24 cellular contexts compared by ENCODE assay signal in genomic region chr20:63080811-63081210, GRCh38.
"Had no signal": no experiment of that assay in that cellular context is flagged by ENCODE, and none has a peak within 500 bp of the region (broad histone marks: within the 10 kb centered on the region; RNA-seq: fewer than 3 reads in every experiment).

No MANE protein-coding gene starts in this region.

- H3K4me1 ChIP-seq: esophagus muscularis mucosa, foreskin keratinocyte, gastrocnemius medialis, heart right ventricle had no signal

- DNase-seq: activated CD4-positive, alpha-beta memory T cell treated with anti-CD3 and anti-CD28 coated beads for 36 hours; activated CD4-positive, alpha-beta T cell treated with anti-CD3 and anti-CD28 coated beads for 36 hours; activated CD4-positive, alpha-beta T cell treated with anti-CD3 and anti-CD28 coated beads, Interleukin-2, amount 10 ng/mL, durations not matched to agents 24 days and 14 days; activated CD4-positive, CD25-positive, alpha-beta regulatory T cell; activated CD4-positive, CD25-positive, alpha-beta regulatory T cell treated with anti-CD3 and anti-CD28 coated beads, Interleukin-2, amount 50 U/mL, for 72 hours; activated CD8-positive, alpha-beta memory T cell treated with anti-CD3 and anti-CD28 coated beads, Interleukin-2, amount 10 ng/mL, durations not matched to agents 7 days and 5 days; activated CD8-positive, alpha-beta T cell treated with anti-CD3 and anti-CD28 coated beads, Interleukin-2, amount 10 ng/mL, durations not matched to agents 7 days and 5 days; activated naive CD4-positive, alpha-beta T cell treated with anti-CD3 and anti-CD28 coated beads for 36 hours; activated T-cell treated with anti-CD3 and anti-CD28 coated beads, Interleukin-2, amount 50 U/mL, for 1 hour; activated T-cell treated with anti-CD3 and anti-CD28 coated beads, Interleukin-2, amount 50 U/mL, for 72 hours; amniotic stem cell; anterior cingulate cortex; brain microvascular endothelial cell; cortex of kidney; dermis blood vessel endothelial cell; effector CD4-positive, alpha-beta T cell; effector memory CD8-positive, alpha-beta T cell; erythroblast; foreskin keratinocyte; gastrocnemius medialis had no signal

- FAIRE-seq: astrocyte, colon had no signal

- H3K27me3 ChIP-seq: foreskin keratinocyte had no signal

- ATAC-seq: activated CD4-positive, alpha-beta T cell treated with anti-CD3 and anti-CD28 coated beads for 36 hours; activated CD8-positive, alpha-beta memory T cell treated with anti-CD3 and anti-CD28 coated beads, Interleukin-2, amount 10 ng/mL, durations not matched to agents 7 days and 5 days; activated CD8-positive, alpha-beta T cell treated with anti-CD3 and anti-CD28 coated beads, Interleukin-2, amount 10 ng/mL, durations not matched to agents 7 days and 5 days; activated T-cell treated with anti-CD3 and anti-CD28 coated beads, Interleukin-2, amount 50 U/mL, for 72 hours; effector memory CD8-positive, alpha-beta T cell; foreskin keratinocyte; gastrocnemius medialis; heart right ventricle had no signal

- H3K27ac ChIP-seq: brain microvascular endothelial cell, esophagus muscularis mucosa, foreskin keratinocyte, gastrocnemius medialis, heart right ventricle had no signal

- H3K36me3 ChIP-seq: brain microvascular endothelial cell, esophagus muscularis mucosa, gastrocnemius medialis, heart right ventricle had no signal

- H3K4me3 ChIP-seq: esophagus muscularis mucosa, gastrocnemius medialis, heart right ventricle had no signal
